Comparison of ENCODE assay signal across 22 cellular contexts in genomic region chr14:58563981-58564380, GRCh38.
DNase-seq lines count a peak whose midpoint lies in the region; ATAC-seq and TF ChIP-seq lines count a peak whose summit lies in the region.
"Had no signal": no experiment of that assay in that cellular context is flagged by ENCODE, and none has a peak within 500 bp of the region (broad histone marks: within the 10 kb centered on the region; RNA-seq: fewer than 3 reads in every experiment).

No MANE protein-coding gene starts in this region.

- H3K79me2 ChIP-seq in osteoblast (ENCODE audit: insufficient read depth, low read length): no peaks in the 10 kb centered on the region

- H3K4me2 ChIP-seq in osteoblast (ENCODE audit: insufficient read depth, low read length): no peak overlapping the region
- H3K4me2 ChIP-seq: A549; BLaER1 treated with 17β-estradiol and CSF1 and Interleukin-3, amounts not matched to agents 10 nM and 100 nM had no signal

- DNase-seq in activated naive CD4-positive, alpha-beta T cell treated with anti-CD3 and anti-CD28 coated beads for 36 hours: no peak
- no peak for DNase-seq in activated naive CD4-positive, alpha-beta T cell treated with anti-CD3 and anti-CD28 coated beads, Interleukin-2, amount 50 U/mL, for 16 hours
- DNase-seq in fibroblast of peridontal ligament (ENCODE audit: extremely low read depth) (peak; percentile 23), osteoblast (ENCODE audit: insufficient read length, low spot score, missing footprints) (peak; percentile 70), retina (peak; percentile 48), omental fat pad (ENCODE audit: low spot score) (no peak), Peyer's patch (no peak), substantia nigra (lab: John Stamatoyannopoulos, UW) (no peak)
- DNase-seq: AML-193; Caco-2; Calu3; CD4-positive, alpha-beta T cell; CD8-positive, alpha-beta T cell; DMS79 treated with DMSO at 0.1 percent for 48 hours; EL; GDM1 had no signal

- no peaks in the 10 kb centered on the region for H3K9me3 Mint-ChIP-seq in activated naive CD4-positive, alpha-beta T cell treated with anti-CD3 and anti-CD28 coated beads for 36 hours
- H3K9me3 Mint-ChIP-seq: CD4-positive, alpha-beta T cell; CD8-positive, alpha-beta T cell had no signal

- no peaks in the 10 kb centered on the region for H3K27me3 ChIP-seq in osteoblast (ENCODE audit: insufficient read depth, low read length)
- H3K27me3 ChIP-seq in Peyer's patch: no peaks in the 10 kb centered on the region
- H3K27me3 ChIP-seq: BLaER1 treated with 17β-estradiol and CSF1 and Interleukin-3, amounts not matched to agents 10 nM and 100 nM had no signal

- H3K36me3 ChIP-seq in osteoblast (ENCODE audit: insufficient read depth, low read length) (no peaks in the 10 kb centered on the region), Peyer's patch (no peaks in the 10 kb centered on the region)
- H3K36me3 ChIP-seq: BLaER1 treated with 17β-estradiol and CSF1 and Interleukin-3, amounts not matched to agents 10 nM and 100 nM had no signal

- H3K36me3 Mint-ChIP-seq in activated naive CD4-positive, alpha-beta T cell treated with anti-CD3 and anti-CD28 coated beads for 36 hours (ENCODE audit: low read depth): no peaks in the 10 kb centered on the region

- TF ChIP-seq CTCF in osteoblast (IDR thresholded peaks at IDR 0.05; ENCODE audit: extremely low read depth, low read depth, low read length) (no peak), omental fat pad (IDR thresholded peaks at IDR 0.05) (no peak), Peyer's patch (IDR thresholded peaks at IDR 0.05) (no peak)

- H4K20me1 ChIP-seq in osteoblast (ENCODE audit: insufficient read depth, low read length): no peaks in the 10 kb centered on the region
- H4K20me1 ChIP-seq: BLaER1 treated with 17β-estradiol and CSF1 and Interleukin-3, amounts not matched to agents 10 nM and 100 nM had no signal

- H3K4me3 ChIP-seq in osteoblast (ENCODE audit: insufficient read depth, low read length) (no peak overlapping the region), Peyer's patch (no peak overlapping the region)
- H3K4me3 ChIP-seq: A549; BLaER1 treated with 17β-estradiol and CSF1 and Interleukin-3, amounts not matched to agents 10 nM and 100 nM; GM12878 had no signal

- CTCF ChIA-PET in activated naive CD4-positive, alpha-beta T cell treated with anti-CD3 and anti-CD28 coated beads for 36 hours (lab: Charles Lee): interaction anchor here (0.9 to 1.0 kb wide), 2 partner anchors 11 to 55 kb away, joined by 3 to 4 read pairs; no protein-coding TSS in a partner anchor

- no peak for ATAC-seq in omental fat pad (ENCODE audit: low FRiP score)
- ATAC-seq: A549; CD8-positive, alpha-beta T cell; GM12878 had no signal

- H3K9me3 ChIP-seq in osteoblast (ENCODE audit: low read depth, low read length) (no peaks in the 10 kb centered on the region), Peyer's patch (no peaks in the 10 kb centered on the region)
- H3K9me3 ChIP-seq: A549; BLaER1 treated with 17β-estradiol and CSF1 and Interleukin-3, amounts not matched to agents 10 nM and 100 nM; Caco-2 had no signal

- no peak for TF ChIP-seq POLR2A in Peyer's patch (IDR thresholded peaks at IDR 0.05)

- peak overlapping the region; percentile 8 for H3K27ac Mint-ChIP-seq in activated naive CD4-positive, alpha-beta T cell treated with anti-CD3 and anti-CD28 coated beads for 36 hours
- H3K27ac Mint-ChIP-seq: B cell; CD4-positive, alpha-beta T cell; CD8-positive, alpha-beta T cell had no signal

- H3K4me1 ChIP-seq in osteoblast (ENCODE audit: insufficient read depth, low read length) (no peaks in the 10 kb centered on the region), Peyer's patch (no peaks in the 10 kb centered on the region)
- H3K4me1 ChIP-seq: A549; BLaER1 treated with 17β-estradiol and CSF1 and Interleukin-3, amounts not matched to agents 10 nM and 100 nM; Caco-2 had no signal

- H3K27ac ChIP-seq in osteoblast (ENCODE audit: low read depth, low read length) (no peak overlapping the region), Peyer's patch (no peak overlapping the region), substantia nigra (ENCODE audit: low read depth, low read length, poor library complexity, severe bottlenecking) (no peak overlapping the region)
- H3K27ac ChIP-seq: 22Rv1; A549; BLaER1 treated with 17β-estradiol and CSF1 and Interleukin-3, amounts not matched to agents 10 nM and 100 nM; C4-2B had no signal

- intact Hi-C loops in activated naive CD4-positive, alpha-beta T cell treated with anti-CD3 and anti-CD28 coated beads for 36 hours (cut with micrococcal nuclease): loop anchor here (5.0 kb wide), 1 partner anchor 33 kb away; no protein-coding TSS in a partner anchor

- H3K27me3 Mint-ChIP-seq in activated naive CD4-positive, alpha-beta T cell treated with anti-CD3 and anti-CD28 coated beads for 36 hours (ENCODE audit: low read depth): no peaks in the 10 kb centered on the region
- H3K27me3 Mint-ChIP-seq: B cell; CD4-positive, alpha-beta T cell had no signal

- no peak overlapping the region for H3K4me3 Mint-ChIP-seq in activated naive CD4-positive, alpha-beta T cell treated with anti-CD3 and anti-CD28 coated beads for 36 hours
- H3K4me3 Mint-ChIP-seq: B cell; CD4-positive, alpha-beta T cell; CD8-positive, alpha-beta T cell had no signal

- peaks cover 18% of the 10 kb centered on the region for H3K4me1 Mint-ChIP-seq in activated naive CD4-positive, alpha-beta T cell treated with anti-CD3 and anti-CD28 coated beads for 36 hours (ENCODE audit: low read depth)
- H3K4me1 Mint-ChIP-seq: B cell had no signal

- no peak overlapping the region for H2AFZ ChIP-seq in osteoblast (ENCODE audit: low read length)

Comparison
In these comparisons a context has a peak if more than half of its experiments do, and no peak if none do; other contexts are left out.
1. DNase-seq: peak in fibroblast of peridontal ligament (single experiment), osteoblast (single experiment) and retina (single experiment); none in activated naive CD4-positive, alpha-beta T cell treated with anti-CD3 and anti-CD28 coated beads for 36 hours (single experiment), activated naive CD4-positive, alpha-beta T cell treated with anti-CD3 and anti-CD28 coated beads, Interleukin-2, amount 50 U/mL, for 16 hours (single experiment), omental fat pad (single experiment), Peyer's patch (0 of 3) and substantia nigra (0 of 49).